25 cellular contexts compared by ENCODE assay signal in genomic region chr22:36658900-36659299, GRCh38. TPM values are rescaled to one million over a fixed set of nuclear protein-coding genes. Genes with fewer than 3 reads are reported as not detected.
DNase-seq lines count a peak whose midpoint lies in the region; ATAC-seq, FAIRE-seq and TF ChIP-seq lines count a peak whose summit lies in the region.
"Had no signal": no experiment of that assay in that cellular context is flagged by ENCODE, and none has a peak within 500 bp of the region (broad histone marks: within the 10 kb centered on the region; RNA-seq: fewer than 3 reads in every experiment).

No MANE protein-coding gene starts in this region.

- no peak for TF ChIP-seq RAD21 in A549 (conservative IDR thresholded peaks at IDR 0.05 in 1 of 2, IDR thresholded peaks at IDR 0.05 in 1 of 2)

- no peak overlapping the region for H3K23ac ChIP-seq in mesenchymal stem cell (ENCODE audit: low read length in 2 of 2)

- peak overlapping the region; percentile 3 to 33 for H3K18ac ChIP-seq in mesenchymal stem cell (ENCODE audit: low read depth in 1 of 2, low read length in 2 of 2)

- H3K9me3 ChIP-seq in A549 = no peaks in the 10 kb centered on the region
- no peaks in the 10 kb centered on the region for H3K9me3 ChIP-seq in mesenchymal stem cell (ENCODE audit: control insufficient read depth, low read length)
- H3K9me3 ChIP-seq in gastrocnemius medialis = no peaks in the 10 kb centered on the region
- H3K9me3 ChIP-seq: upper lobe of left lung had no signal

- TF ChIP-seq CTCF in A549 (IDR thresholded peaks at IDR 0.05) (no peak), gastrocnemius medialis (IDR thresholded peaks at IDR 0.05 in 4 of 5, conservative IDR thresholded peaks at IDR 0.05 in 1 of 5) (no peak)

- H2BK15ac ChIP-seq in mesenchymal stem cell (ENCODE audit: low read depth, poor library complexity, severe bottlenecking) = no peak overlapping the region

- in situ Hi-C loops in gastrocnemius medialis (cut with MboI; ENCODE audit: low sequenced_read_pairs in 4 of 4) = no loop called here

- no peak overlapping the region for H3K9ac ChIP-seq in mesenchymal stem cell (ENCODE audit: low read length)
- H3K9ac ChIP-seq: parathyroid adenoma had no signal

- no peak overlapping the region for H2AFZ ChIP-seq in mesenchymal stem cell (ENCODE audit: low read depth, low read length)

- peak overlapping the region; percentile 81 for H4K91ac ChIP-seq in mesenchymal stem cell (ENCODE audit: low read length)

- no peak for FAIRE-seq in A549 (lab: Jason Lieb, UNC)
- FAIRE-seq: endometrium, GM12892, kidney had no signal

- CTCF ChIA-PET in A549 (lab: Yijun Ruan, JAX) = no interaction called here

- TF ChIP-seq POLR2A in A549 (IDR thresholded peaks at IDR 0.05; ENCODE audit: low read length) = no peak
- no peak for TF ChIP-seq POLR2A in gastrocnemius medialis (IDR thresholded peaks at IDR 0.05)

- no peak overlapping the region for H2BK5ac ChIP-seq in mesenchymal stem cell (ENCODE audit: low read depth, low read length, poor library complexity, severe bottlenecking)

- no peak for TF ChIP-seq EP300 in A549 (IDR thresholded peaks at IDR 0.05)

- H2BK120ac ChIP-seq in mesenchymal stem cell (ENCODE audit: low read depth, low read length) = peak overlapping the region; percentile 21

- H2BK12ac ChIP-seq in mesenchymal stem cell (ENCODE audit: low read length in 2 of 2) = peak overlapping the region; percentile 60 to 85

- no peak overlapping the region for H3K4ac ChIP-seq in mesenchymal stem cell (ENCODE audit: low read depth in 1 of 2, low read length in 2 of 2)

- no peak overlapping the region for H4K8ac ChIP-seq in mesenchymal stem cell (ENCODE audit: low read length)

- H3K14ac ChIP-seq in mesenchymal stem cell (ENCODE audit: low read length in 2 of 2) = no peak overlapping the region

- no peak overlapping the region for H2AK5ac ChIP-seq in mesenchymal stem cell (ENCODE audit: low read length, severe bottlenecking)

- POLR2A ChIA-PET in A549 (lab: Yijun Ruan, JAX) = no interaction called here

- H3K27ac ChIP-seq in A549 (peak overlapping the region; percentile 85 to 94), mesenchymal stem cell (ENCODE audit: low read length, poor library complexity, severe bottlenecking) (no peak overlapping the region), gastrocnemius medialis (peak overlapping the region in 1 of 4 donors; percentile 60)
- H3K27ac ChIP-seq: parathyroid adenoma had no signal

- H3K27me3 ChIP-seq in mesenchymal stem cell (ENCODE audit: control insufficient read depth in 1 of 2, insufficient read depth in 1 of 2, low read length in 2 of 2) (peaks cover 12 to 46% of the 10 kb centered on the region in 2 experiments), gastrocnemius medialis (no peaks in the 10 kb centered on the region)
- H3K27me3 ChIP-seq: upper lobe of left lung had no signal

- H3K4me3 ChIP-seq in A549 (0 out of 3 replicates have a peak overlapping the region, but pooled peaks have one; percentile 3), mesenchymal stem cell (ENCODE audit: insufficient read depth in 1 of 2, low read depth in 1 of 2, low read length in 2 of 2) (no peak overlapping the region), gastrocnemius medialis (no peak overlapping the region)
- H3K4me3 ChIP-seq: upper lobe of left lung had no signal

- no peaks in the 10 kb centered on the region for H3K36me3 ChIP-seq in mesenchymal stem cell (ENCODE audit: control insufficient read depth in 1 of 2, insufficient read depth in 2 of 2, low read depth in 1 of 2, low read length in 2 of 2)
- no peaks in the 10 kb centered on the region for H3K36me3 ChIP-seq in gastrocnemius medialis
- H3K36me3 ChIP-seq: upper lobe of left lung had no signal

- DNase-seq in A549 (ENCODE audit: low read depth in 1 of 2, low spot score in 1 of 2) = no peak
- peak; percentile 32 for DNase-seq in HT1080 (ENCODE audit: low read depth)
- DNase-seq in astrocyte of the hippocampus (ENCODE audit: low read depth, low spot score) = peak; percentile 56
- no peak for DNase-seq in mesenchymal stem cell
- DNase-seq in NCI-H2081 treated with DMSO at 0.1 percent for 48 hours (lab: John Stamatoyannopoulos, UW) = no peak
- DNase-seq in glomerular visceral epithelial cell (ENCODE audit: extremely low spot score) = no peak
- no peak for DNase-seq in gastrocnemius medialis
- DNase-seq in NCI-H2081 (lab: John Stamatoyannopoulos, UW) = no peak
- DNase-seq: activated CD4-positive, alpha-beta T cell treated with anti-CD3 and anti-CD28 coated beads, Interleukin-2, amount 50 U/mL, for 48 hours; activated naive CD4-positive, alpha-beta T cell; DMS153; kidney; naive thymus-derived CD8-positive, alpha-beta T cell; NCI-H1092; NCI-H2107; NCI-H526; stimulated activated CD4-positive, alpha-beta T cell treated with anti-CD3 and anti-CD28 coated beads, Interleukin-2, amount 100 ng/mL, for 48 hours had no signal

- H3K4me2 ChIP-seq in A549 = peak overlapping the region; percentile 84
- no peak overlapping the region for H3K4me2 ChIP-seq in mesenchymal stem cell (ENCODE audit: low read length, poor library complexity, severe bottlenecking)

- ATAC-seq in A549 = no peak
- no peak for ATAC-seq in gastrocnemius medialis
- ATAC-seq: naive thymus-derived CD8-positive, alpha-beta T cell had no signal

- intact Hi-C loops in gastrocnemius medialis (cut with DNase I; ENCODE audit: low total_unique reads) = loop anchor here (5.0 kb wide), 1 partner anchor 123 kb away; no protein-coding TSS in a partner anchor

- no peaks in the 10 kb centered on the region for H3K79me1 ChIP-seq in mesenchymal stem cell (replicated peaks; ENCODE audit: low read length, poor library complexity, severe bottlenecking)

- H3K4me1 ChIP-seq in A549 = peaks cover 22% of the 10 kb centered on the region
- H3K4me1 ChIP-seq in mesenchymal stem cell (ENCODE audit: control insufficient read depth, insufficient read depth, low read depth, low read length) = peaks cover 18% of the 10 kb centered on the region
- peaks cover 15 to 16% of the 10 kb centered on the region in 2 donors for H3K4me1 ChIP-seq in gastrocnemius medialis

- 90% methylated on average over 9 of the region's 9 CpGs for WGBS in A549 (ENCODE audit: missing lambda C conversion rate)
- 93% methylated on average over 9 of the region's 9 CpGs for WGBS in mesenchymal stem cell

TF ChIP-seq in A549, 52 proteins besides CTCF, POLR2A, EP300 and RAD21:
- TF ChIP-seq HEYL (CRISPR knock-in tag; IDR thresholded peaks at IDR 0.05) (no peak), JUNB (IDR thresholded peaks at IDR 0.05) (no peak), HES2 (IDR thresholded peaks at IDR 0.05) (no peak), NFE2L2 (conservative IDR thresholded peaks at IDR 0.05; ENCODE audit: low read length) (no peak), POLR2AphosphoS2 (conservative IDR thresholded peaks at IDR 0.05; ENCODE audit: low read length) (no peak), KDM5A (IDR thresholded peaks at IDR 0.05) (no peak), PBX3 (IDR thresholded peaks at IDR 0.05) (no peak), BHLHE40 (IDR thresholded peaks at IDR 0.05; ENCODE audit: low read depth, low read length) (no peak), PHF8 (IDR thresholded peaks at IDR 0.05; ENCODE audit: borderline replicate concordance, low read depth) (no peak), GATA3 (IDR thresholded peaks at IDR 0.05; ENCODE audit: borderline replicate concordance) (no peak), HOXB5 (CRISPR knock-in tag; IDR thresholded peaks at IDR 0.05) (no peak), MAZ (IDR thresholded peaks at IDR 0.05; ENCODE audit: borderline replicate concordance, low read depth, low read length) (no peak), MAFK (IDR thresholded peaks at IDR 0.05; ENCODE audit: partially characterized antibody) (no peak), MAX (IDR thresholded peaks at IDR 0.05) (no peak)

RNA-seq across cellular contexts. Expression of gene CACNG2, which starts 44.7 kb away (rescaled TPM):
- polyA plus RNA-seq in A549 (2011; rRNA removed) = not detected in 2 replicates
- polyA plus RNA-seq in A549 (2012; cell fraction: cytosol; rRNA removed) = not detected in 2 replicates
- polyA plus RNA-seq in A549 (2012; cell fraction: nucleus; rRNA removed) = not detected in 2 replicates
- not detected in 3 replicates for polyA plus RNA-seq in A549 (2017; fragmentation: RNase III; extraction: RNeasy Plus Mini Kit Qiagen cat#74134 plus additional on column Dnase treatment)
- 0.34 TPM in 1 of 2 replicates, not detected in the other for polyA minus RNA-seq in A549 (2011; rRNA and poly(A)+ RNA removed)
- total RNA-seq in HT1080 (2014; rRNA removed; shearing (Covaris generic)) = not detected in 2 replicates
- polyA plus RNA-seq in HT1080 (2015; cell fraction: cytosol; rRNA removed) = not detected in 2 replicates
- not detected in 2 replicates for polyA plus RNA-seq in HT1080 (2015; cell fraction: nucleus; rRNA removed)
- not detected for polyA plus RNA-seq in mesenchymal stem cell (2013, experiment 1 of 2)
- not detected for polyA plus RNA-seq in mesenchymal stem cell (2013, experiment 2 of 2)
- not detected for total RNA-seq in gastrocnemius medialis
- total RNA-seq: kidney; lung microvascular endothelial cell; naive thymus-derived CD8-positive, alpha-beta T cell; skeletal muscle tissue; T-helper 2 cell treated with Interferon-gamma antibody and Interleukin-4, amounts not matched to agents 100 ng/mL and 5 ng/mL, for 36 hours; upper lobe of left lung had no signal
- polyA plus RNA-seq: CD14-positive monocyte; naive thymus-derived CD8-positive, alpha-beta T cell had no signal

Comparison
In these comparisons a context has a peak if more than half of its experiments do, and no peak if none do; other contexts are left out.
1. DNase-seq: peak in HT1080 (single experiment) and astrocyte of the hippocampus (single experiment); none in A549 (0 of 2), mesenchymal stem cell (single experiment), NCI-H2081 treated with DMSO at 0.1 percent for 48 hours (single experiment), glomerular visceral epithelial cell (single experiment), gastrocnemius medialis (0 of 2) and NCI-H2081 (0 of 2).